9 cellular contexts compared by ENCODE assay signal in genomic region chr1:60903591-60903990, GRCh38.
DNase-seq lines count a peak whose midpoint lies in the region; ATAC-seq and TF ChIP-seq lines count a peak whose summit lies in the region.
"Had no signal": no experiment of that assay in that cellular context is flagged by ENCODE, and none has a peak within 500 bp of the region (broad histone marks: within the 10 kb centered on the region; RNA-seq: fewer than 3 reads in every experiment).

No MANE protein-coding gene starts in this region.

- H3K27me3 ChIP-seq in WERI-Rb-1 (ENCODE audit: insufficient read depth, low read depth, severe bottlenecking) (no peaks in the 10 kb centered on the region), left lung (no peaks in the 10 kb centered on the region)

- intact Hi-C loops in left cardiac atrium (cut with DNase I) (no loop called here), left lung (cut with DNase I) (no loop called here)

- ATAC-seq in left cardiac atrium = peak; percentile 81 to 86
- ATAC-seq in left lung = no peak

- DNase-seq in G401 (ENCODE audit: low spot score) = peak; percentile 20
- peak; percentile 48 for DNase-seq in WERI-Rb-1
- peak; percentile 63 for DNase-seq in left cardiac atrium
- DNase-seq in retina = peak; percentile 82
- no peak for DNase-seq in stimulated activated CD4-positive, alpha-beta T cell treated with anti-CD3 and anti-CD28 coated beads, Interleukin-2, amount 100 ng/mL, for 24 hours
- no peak for DNase-seq in stimulated activated CD4-positive, alpha-beta T cell treated with anti-CD3 and anti-CD28 coated beads, Interleukin-4, amount 100 ng/mL, for 4 hours
- no peak for DNase-seq in left lung
- no peak for DNase-seq in DMS53 (lab: John Stamatoyannopoulos, UW)
- DNase-seq: activated effector memory CD4-positive, alpha-beta T cell treated with Interleukin-2 at 50 U/mL for 16 hours had no signal

- no peaks in the 10 kb centered on the region for H3K4me1 ChIP-seq in left lung

- no peaks in the 10 kb centered on the region for H3K36me3 ChIP-seq in WERI-Rb-1
- no peaks in the 10 kb centered on the region for H3K36me3 ChIP-seq in left lung

- TF ChIP-seq CTCF in WERI-Rb-1 (IDR thresholded peaks at IDR 0.05; ENCODE audit: low read depth, low read length) = no peak
- TF ChIP-seq CTCF in left lung (IDR thresholded peaks at IDR 0.05) = no peak

- H3K27ac ChIP-seq in WERI-Rb-1 (no peak overlapping the region), left lung (no peak overlapping the region)

- in situ Hi-C loops in G401 (cut with HindIII; ENCODE audit: low sequenced_read_pairs) = no loop called here

- no peaks in the 10 kb centered on the region for H3K9me3 ChIP-seq in WERI-Rb-1 (ENCODE audit: severe bottlenecking)
- H3K9me3 ChIP-seq in left lung = no peaks in the 10 kb centered on the region

- no peak overlapping the region for H3K4me3 ChIP-seq in WERI-Rb-1 (ENCODE audit: low read depth, low read length)
- H3K4me3 ChIP-seq in left lung = no peak overlapping the region

Comparison
In these comparisons a context has a peak if more than half of its experiments do, and no peak if none do; other contexts are left out.
1. DNase-seq: peak in G401 (single experiment), WERI-Rb-1 (single experiment), left cardiac atrium (single experiment) and retina (single experiment); none in stimulated activated CD4-positive, alpha-beta T cell treated with anti-CD3 and anti-CD28 coated beads, Interleukin-2, amount 100 ng/mL, for 24 hours (0 of 2), stimulated activated CD4-positive, alpha-beta T cell treated with anti-CD3 and anti-CD28 coated beads, Interleukin-4, amount 100 ng/mL, for 4 hours (0 of 2), left lung (0 of 2) and DMS53 (single experiment).